In the genomic region with DNA sequence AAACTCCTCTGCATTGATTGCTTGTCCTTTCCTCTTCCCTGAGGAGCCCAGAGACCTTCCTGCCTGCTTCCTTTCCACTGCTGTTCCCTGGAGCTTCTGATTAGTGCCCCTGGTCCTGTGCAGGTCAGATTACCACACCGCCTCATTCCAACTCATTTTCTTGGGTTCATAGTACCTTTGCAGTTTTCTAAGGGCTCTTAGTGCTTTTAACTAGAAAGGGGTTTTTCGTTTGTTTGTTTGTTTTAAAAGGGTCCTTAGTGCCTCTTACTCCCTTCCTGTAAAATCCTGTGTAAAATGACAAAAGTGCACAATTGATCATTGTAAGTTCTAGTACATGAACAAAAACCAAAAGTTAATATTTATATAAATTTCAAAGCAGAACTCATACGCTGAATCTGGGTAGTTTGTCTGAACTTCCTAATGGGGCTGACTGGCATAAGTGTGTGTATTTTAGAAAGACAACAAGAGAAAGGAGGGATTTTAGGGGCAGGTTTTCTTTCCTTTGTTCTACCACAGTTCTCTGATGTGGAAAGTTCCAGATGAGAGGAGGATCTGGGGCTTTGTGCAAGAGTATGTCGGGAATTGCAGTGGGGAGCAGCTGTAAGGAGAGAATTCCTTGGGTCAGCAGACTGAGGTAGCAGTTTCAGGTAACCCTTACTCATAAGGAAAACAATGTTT, we compare ENCODE assay signal across 10 cellular contexts. TPM values are rescaled to one million over a fixed set of nuclear protein-coding genes. Genes with fewer than 3 reads are reported as not detected.
DNase-seq lines count a peak whose midpoint lies in the region; ATAC-seq, FAIRE-seq and TF ChIP-seq lines count a peak whose summit lies in the region.
"Had no signal": no experiment of that assay in that cellular context is flagged by ENCODE, and none has a peak within 500 bp of the region (broad histone marks: within the 10 kb centered on the region; RNA-seq: fewer than 3 reads in every experiment).

No MANE protein-coding gene starts in this region.

- peak overlapping the region in 1 of 2 experiments; percentile 78 for H3K18ac ChIP-seq in mesenchymal stem cell (ENCODE audit: low read depth in 1 of 2, low read length in 2 of 2)

- H2BK12ac ChIP-seq in mesenchymal stem cell (ENCODE audit: low read length in 2 of 2), result peak overlapping the region in 1 of 2 experiments; percentile 28

- peak overlapping the region; percentile 9 to 40 for H3K27ac Mint-ChIP-seq in activated naive CD4-positive, alpha-beta T cell treated with anti-CD3 and anti-CD28 coated beads, Interleukin-2, amount 50 U/mL, for 72 hours

- H2BK120ac ChIP-seq in mesenchymal stem cell (ENCODE audit: low read depth, low read length), result peak overlapping the region; percentile 8

- H3K79me1 ChIP-seq in mesenchymal stem cell (replicated peaks; ENCODE audit: low read length, poor library complexity, severe bottlenecking), result peaks cover 22% of the 10 kb centered on the region

- peaks cover 0 to 5% of the 10 kb centered on the region in 2 donors for H3K9me3 Mint-ChIP-seq in activated naive CD4-positive, alpha-beta T cell treated with anti-CD3 and anti-CD28 coated beads, Interleukin-2, amount 50 U/mL, for 72 hours

- DNase-seq in activated naive CD4-positive, alpha-beta T cell treated with anti-CD3 and anti-CD28 coated beads, Interleukin-2, amount 50 U/mL, for 72 hours (ENCODE audit: low spot score in 2 of 2), result no peak
- no peak for DNase-seq in activated naive CD4-positive, alpha-beta T cell treated with Interleukin-2 at 50 U/mL for 16 hours
- DNase-seq in dermis blood vessel endothelial cell (peak; percentile 42), mesenchymal stem cell (peak; percentile 27), tibial nerve (ENCODE audit: low spot score in 2 of 2) (no peak), HTR-8/SVneo (ENCODE audit: insufficient read length, low spot score) (no peak)
- DNase-seq in stimulated activated CD4-positive, alpha-beta T cell treated with anti-CD3 and anti-CD28 coated beads, Interleukin-4, amount 100 ng/mL, for 24 hours, result no peak
- DNase-seq: AML-193 had no signal

- H3K14ac ChIP-seq in mesenchymal stem cell (ENCODE audit: low read length in 2 of 2), result no peak overlapping the region

- no peak overlapping the region for H2BK5ac ChIP-seq in mesenchymal stem cell (ENCODE audit: low read depth, low read length, poor library complexity, severe bottlenecking)

- H3K23ac ChIP-seq in mesenchymal stem cell (ENCODE audit: low read length in 2 of 2), result no peak overlapping the region

- no peak overlapping the region for H2AFZ ChIP-seq in mesenchymal stem cell (ENCODE audit: low read depth, low read length)

- TF ChIP-seq EP300 in tibial nerve (IDR thresholded peaks at IDR 0.05), result no peak

- H3K9me3 ChIP-seq in mesenchymal stem cell (ENCODE audit: control insufficient read depth, low read length), result no peaks in the 10 kb centered on the region
- no peaks in the 10 kb centered on the region for H3K9me3 ChIP-seq in tibial nerve

- 72% methylated on average over 3 of the region's 4 CpGs for WGBS in mesenchymal stem cell
- WGBS in tibial nerve, 2 donors, result 50 to 63% methylated on average over 4 of the region's 4 CpGs

- TF ChIP-seq POLR2A in tibial nerve (IDR thresholded peaks at IDR 0.05), result no peak

- no peak overlapping the region for H3K4me3 ChIP-seq in mesenchymal stem cell (ENCODE audit: insufficient read depth in 1 of 2, low read depth in 1 of 2, low read length in 2 of 2)
- no peak overlapping the region for H3K4me3 ChIP-seq in tibial nerve
- H3K4me3 ChIP-seq: K562 had no signal

- ATAC-seq in activated naive CD4-positive, alpha-beta T cell treated with anti-CD3 and anti-CD28 coated beads, Interleukin-2, amount 50 U/mL, for 72 hours, result no peak
- ATAC-seq in HG03159 (IDR thresholded peaks at IDR 0.05; ENCODE audit: unreplicated experiment), result no peak
- ATAC-seq: K562 had no signal

- H3K27ac ChIP-seq in mesenchymal stem cell (ENCODE audit: low read length, poor library complexity, severe bottlenecking), result peak overlapping the region; percentile 52
- H3K27ac ChIP-seq in tibial nerve, result peak overlapping the region; percentile 2 to 68 (median 46)

- H3K4ac ChIP-seq in mesenchymal stem cell (ENCODE audit: low read depth in 1 of 2, low read length in 2 of 2), result no peak overlapping the region

- H3K4me1 ChIP-seq in mesenchymal stem cell (ENCODE audit: control insufficient read depth, insufficient read depth, low read depth, low read length), result peaks cover 4% of the 10 kb centered on the region
- H3K4me1 ChIP-seq in tibial nerve, result peaks cover 0 to 39% (median 16%) of the 10 kb centered on the region in 4 donors

- no peak overlapping the region for H4K91ac ChIP-seq in mesenchymal stem cell (ENCODE audit: low read length)

- H3K36me3 ChIP-seq in mesenchymal stem cell (ENCODE audit: control insufficient read depth in 1 of 2, insufficient read depth in 2 of 2, low read depth in 1 of 2, low read length in 2 of 2) (peaks cover 0 to 12% of the 10 kb centered on the region in 2 experiments), tibial nerve (no peaks in the 10 kb centered on the region)

- H3K36me3 Mint-ChIP-seq in activated naive CD4-positive, alpha-beta T cell treated with anti-CD3 and anti-CD28 coated beads, Interleukin-2, amount 50 U/mL, for 72 hours, result peaks cover 4 to 31% of the 10 kb centered on the region in 2 donors

- no peak overlapping the region for H2BK15ac ChIP-seq in mesenchymal stem cell (ENCODE audit: low read depth, poor library complexity, severe bottlenecking)

- H3K9ac ChIP-seq in mesenchymal stem cell (ENCODE audit: low read length), result no peak overlapping the region

- no peak for TF ChIP-seq CTCF in tibial nerve (IDR thresholded peaks at IDR 0.05)

- FAIRE-seq in HTR-8/SVneo (lab: Jason Lieb, UNC), result no peak
- FAIRE-seq: K562 had no signal

- H2AK5ac ChIP-seq in mesenchymal stem cell (ENCODE audit: low read length, severe bottlenecking), result peak overlapping the region; percentile 7

- no peak overlapping the region for H3K4me2 ChIP-seq in mesenchymal stem cell (ENCODE audit: low read length, poor library complexity, severe bottlenecking)

- no peak overlapping the region for H4K8ac ChIP-seq in mesenchymal stem cell (ENCODE audit: low read length)

- H3K27me3 ChIP-seq in mesenchymal stem cell (ENCODE audit: control insufficient read depth in 1 of 2, insufficient read depth in 1 of 2, low read length in 2 of 2), result no peaks in the 10 kb centered on the region
- no peaks in the 10 kb centered on the region for H3K27me3 ChIP-seq in tibial nerve

RNA-seq across cellular contexts. Expression of a gene that starts 30.6 kb away (rescaled TPM):
- 10 to 100 TPM; 21.2 to 28.6 TPM for total RNA-seq in activated naive CD4-positive, alpha-beta T cell treated with anti-CD3 and anti-CD28 coated beads, Interleukin-2, amount 50 U/mL, for 72 hours
- total RNA-seq in dermis blood vessel endothelial cell (185 and 192 TPM in 2 replicates), tibial nerve (10 to 100 TPM; 59.6 to 83.1 (median 73.7) TPM)
- 13.9 TPM for polyA plus RNA-seq in mesenchymal stem cell (2013, experiment 1 of 2)
- polyA plus RNA-seq in mesenchymal stem cell (2013, experiment 2 of 2), result 13.7 TPM

Comparison
In these comparisons a context has a peak if more than half of its experiments do, and no peak if none do; other contexts are left out.
1. DNase-seq: peak in dermis blood vessel endothelial cell (single experiment) and mesenchymal stem cell (single experiment); none in activated naive CD4-positive, alpha-beta T cell treated with anti-CD3 and anti-CD28 coated beads, Interleukin-2, amount 50 U/mL, for 72 hours (0 of 2), activated naive CD4-positive, alpha-beta T cell treated with Interleukin-2 at 50 U/mL for 16 hours (single experiment), tibial nerve (0 of 2), stimulated activated CD4-positive, alpha-beta T cell treated with anti-CD3 and anti-CD28 coated beads, Interleukin-4, amount 100 ng/mL, for 24 hours (single experiment) and HTR-8/SVneo (single experiment).